ENCODE assay signal across 8 cellular contexts in the genomic region with DNA sequence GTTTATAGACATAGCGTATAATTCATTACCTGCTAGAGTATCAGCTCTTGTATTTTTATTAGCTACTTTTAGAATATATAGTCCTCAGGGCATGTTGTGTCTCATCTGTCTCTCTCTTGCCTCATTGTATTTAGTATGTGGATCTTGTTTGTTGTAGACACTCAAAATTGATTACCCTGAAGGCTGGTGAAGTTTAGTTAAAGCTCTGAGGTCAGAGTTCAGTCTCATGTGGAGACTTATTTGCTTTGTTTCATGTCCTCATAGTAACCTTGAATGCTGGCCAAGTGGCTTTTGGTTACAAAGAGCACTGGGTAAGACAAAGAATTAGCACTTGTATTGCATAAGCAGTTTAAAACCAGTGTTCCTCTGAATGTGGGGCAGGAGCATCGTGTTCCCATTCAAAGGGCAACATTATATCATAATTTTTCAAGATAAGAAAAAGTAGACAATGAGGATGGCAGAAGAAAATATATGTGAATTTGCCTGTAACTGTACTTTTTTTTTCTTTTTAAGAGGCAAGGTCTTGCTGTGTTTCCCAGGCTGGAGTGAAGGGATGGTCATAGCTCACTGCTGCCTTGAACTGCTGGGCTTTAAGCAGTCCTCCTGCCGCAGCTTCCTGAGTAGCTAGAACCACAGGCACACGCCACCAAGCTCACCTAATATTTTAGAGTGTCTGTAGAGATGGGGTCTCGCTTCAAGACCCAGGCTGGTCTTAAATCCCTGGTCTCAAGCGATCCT. TPM values are rescaled to one million over a fixed set of nuclear protein-coding genes. Genes with fewer than 3 reads are reported as not detected.
DNase-seq lines count a peak whose midpoint lies in the region; ATAC-seq and TF ChIP-seq lines count a peak whose summit lies in the region.

No MANE protein-coding gene starts in this region.

- no peaks in the 10 kb centered on the region for H3K27me3 ChIP-seq in ACC112 (ENCODE audit: insufficient read depth, low read length)
- H3K27me3 ChIP-seq in IMR-90 (ENCODE audit: control insufficient read depth, insufficient read depth, low read length), result no peaks in the 10 kb centered on the region
- no peaks in the 10 kb centered on the region for H3K27me3 ChIP-seq in adrenal gland
- no peaks in the 10 kb centered on the region for H3K27me3 ChIP-seq in lower lobe of right lung (ENCODE audit: low read depth)

- no peak overlapping the region for H4K8ac ChIP-seq in IMR-90 (ENCODE audit: low read depth in 2 of 2, low read length in 2 of 2)

- no peaks in the 10 kb centered on the region; the same call in 1 of the 2 replicates for H4K20me1 ChIP-seq in IMR-90 (ENCODE audit: insufficient read depth, low read length)

- H3K4me2 ChIP-seq in IMR-90 (ENCODE audit: low read depth, low read length), result peak overlapping the region; percentile 7; the same call in 1 of the 2 replicates

- TF ChIP-seq POLR2A in IMR-90 (IDR thresholded peaks at IDR 0.05; ENCODE audit: low read depth, low read length) (no peak), adrenal gland (IDR thresholded peaks at IDR 0.05) (peak in 1 of 2 donors; percentile 53), GM18505 (IDR thresholded peaks at IDR 0.05; ENCODE audit: borderline replicate concordance, extremely low read depth, insufficient read depth, insufficient read length) (no peak)

- POLR2A ChIA-PET in IMR-90 (lab: Charles Lee; ENCODE audit: unreplicated experiment), result no interaction called here

- no peaks in the 10 kb centered on the region for H3K9me3 ChIP-seq in IMR-90 (ENCODE audit: control insufficient read depth, insufficient read depth, low read length)
- H3K9me3 ChIP-seq in adrenal gland (replicated peaks in 1 of 3), result peaks cover 0 to 3% (median 0%) of the 10 kb centered on the region in 3 donors
- H3K9me3 ChIP-seq in lower lobe of right lung, result no peaks in the 10 kb centered on the region

- CTCF ChIA-PET in IMR-90 (lab: Yijun Ruan, JAX), result interaction anchor here (1.1 kb wide), 1 partner anchor 16 kb away, joined by 3 read pairs; no protein-coding TSS in a partner anchor

- peak overlapping the region; percentile 56; the same call in 1 of the 2 replicates for H3K23ac ChIP-seq in IMR-90 (ENCODE audit: low read depth, low read length)

- H3K4me1 ChIP-seq in ACC112 (ENCODE audit: control insufficient read depth, insufficient read depth, low read length, unreplicated experiment) (peaks cover 35% of the 10 kb centered on the region), IMR-90 (ENCODE audit: control insufficient read depth, insufficient read depth, low read length) (peaks cover 16% of the 10 kb centered on the region), adrenal gland (replicated peaks in 1 of 2) (peaks cover 73 to 89% of the 10 kb centered on the region in 2 donors), lower lobe of right lung (peaks cover 74% of the 10 kb centered on the region)

- peaks cover 39% of the 10 kb centered on the region for H3K79me2 ChIP-seq in ACC112 (ENCODE audit: control insufficient read depth, insufficient read depth, low read length, unreplicated experiment)

- H3K4me3 ChIP-seq in ACC112 (ENCODE audit: low read depth, low read length) (no peak overlapping the region), IMR-90 (ENCODE audit: insufficient read depth, low read depth, low read length) (no peak overlapping the region), adrenal gland (no peak overlapping the region), lower lobe of right lung (no peak overlapping the region)

- peak overlapping the region; percentile 44 for H2BK5ac ChIP-seq in IMR-90 (ENCODE audit: low read depth, low read length, poor library complexity, severe bottlenecking)

- H2AFZ ChIP-seq in ACC112 (ENCODE audit: low read length, unreplicated experiment) (no peak overlapping the region), IMR-90 (replicated peaks; ENCODE audit: low read length, poor library complexity) (no peak overlapping the region)

- ATAC-seq in IMR-90 (ENCODE audit: low read depth), result no peak
- ATAC-seq in lower lobe of right lung, result peak; percentile 83 to 86
- no peak for ATAC-seq in GM18505 (IDR thresholded peaks at IDR 0.05; ENCODE audit: unreplicated experiment)
- ATAC-seq in HG02798 (IDR thresholded peaks at IDR 0.05; ENCODE audit: poor library complexity, unreplicated experiment), result no peak

- peak overlapping the region; percentile 71; the same call in 1 of the 2 replicates for H2BK20ac ChIP-seq in IMR-90 (ENCODE audit: low read depth, low read length)

- no peak overlapping the region for H3K9ac ChIP-seq in IMR-90 (ENCODE audit: low read depth, low read length)

- BruUV-seq in IMR-90 (replicated peaks; lab: Mats Ljungman, UMichigan), result no TSS peak

- no peak overlapping the region for H2AK9ac ChIP-seq in IMR-90 (replicated peaks; ENCODE audit: low read depth, low read length, poor library complexity)

- TF ChIP-seq CTCF in IMR-90 (conservative IDR thresholded peaks at IDR 0.05; ENCODE audit: low read depth, low read length) (no peak), adrenal gland (IDR thresholded peaks at IDR 0.05) (no peak), lower lobe of right lung (IDR thresholded peaks at IDR 0.05) (no peak)

- peak overlapping the region; percentile 74; the same call in 1 of the 2 replicates for H3K14ac ChIP-seq in IMR-90 (replicated peaks; ENCODE audit: low read depth, low read length)

- H2AK5ac ChIP-seq in IMR-90 (ENCODE audit: low read depth, low read length), result 0 out of 2 replicates have a peak overlapping the region, but pooled peaks have one; percentile 60

- peaks cover 22 to 64% of the 10 kb centered on the region in 2 experiments for H3K79me1 ChIP-seq in IMR-90 (ENCODE audit: low read depth in 1 of 2, low read length in 2 of 2)

- H2BK15ac ChIP-seq in IMR-90 (ENCODE audit: low read depth, low read length), result 0 out of 3 replicates have a peak overlapping the region, but pooled peaks have one; percentile 23

- dilution Hi-C loops in IMR-90 (cut with HindIII; ENCODE audit: low sequenced_read_pairs, unreplicated experiment), result no loop called here

- peaks cover 11% of the 10 kb centered on the region; the same call in 1 of the 2 replicates for H3K9me1 ChIP-seq in IMR-90 (ENCODE audit: insufficient read depth, low read length)

- intact Hi-C loops in IMR-90 (cut with micrococcal nuclease), result no loop called here
- intact Hi-C loops in adrenal gland (cut with DNase I), result no loop called here
- intact Hi-C loops in lower lobe of right lung (cut with DNase I), result no loop called here

- no CpG with 5 or more reads among the region's 6 CpGs for WGBS in IMR-90 (ENCODE audit: extremely low coverage in 2 of 2, insufficient read length in 1 of 2), 2 experiments
- WGBS in adrenal gland, 4 donors, result 50 to 58% (median 57%) methylated on average over 6 of the region's 6 CpGs

- no peak for DNase-seq in IMR-90
- DNase-seq in adrenal gland, result peak; percentile 83 to 92 (median 86)
- no peak for DNase-seq in lower lobe of right lung
- DNase-seq in caudate nucleus (lab: John Stamatoyannopoulos, UW), result no peak
- DNase-seq in D341Med (ENCODE audit: low spot score), result no peak

- peak overlapping the region; percentile 67; the same call in 1 of the 2 replicates for H4K5ac ChIP-seq in IMR-90 (ENCODE audit: low read depth, low read length)

- H3K4ac ChIP-seq in IMR-90 (ENCODE audit: low read depth, low read length), result peak overlapping the region; percentile 39; the same call in 1 of the 2 replicates

- H3K36me3 ChIP-seq in ACC112 (ENCODE audit: insufficient read depth, low read length) (no peaks in the 10 kb centered on the region), IMR-90 (ENCODE audit: control insufficient read depth, insufficient read depth, low read length) (0 out of 2 replicates have a peak, but pooled peaks cover 4% of the 10 kb centered on the region), adrenal gland (replicated peaks in 1 of 2) (no peaks in the 10 kb centered on the region), lower lobe of right lung (no peaks in the 10 kb centered on the region)

- peak overlapping the region; percentile 23; the same call in 1 of the 2 replicates for H4K91ac ChIP-seq in IMR-90 (ENCODE audit: insufficient read depth, low read depth, low read length)

- H3K56ac ChIP-seq in IMR-90 (ENCODE audit: extremely low read depth, insufficient read depth, low read length), result no peak overlapping the region

- H3K27ac ChIP-seq in ACC112 (ENCODE audit: low read depth, low read length) (peak overlapping the region; percentile 48), IMR-90 (ENCODE audit: insufficient read depth, low read length) (peak overlapping the region; percentile 13; the same call in 1 of the 2 replicates), adrenal gland (peak overlapping the region; percentile 13 to 86 (median 76)), lower lobe of right lung (peak overlapping the region; percentile 57), caudate nucleus (ENCODE audit: low read depth, low read length) (no peak overlapping the region)

- H3K18ac ChIP-seq in IMR-90 (ENCODE audit: low read depth, low read length), result 0 out of 2 replicates have a peak overlapping the region, but pooled peaks have one; percentile 18

- in situ Hi-C loops in IMR-90 (cut with MboI; ENCODE audit: low sequenced_read_pairs), result no loop called here

- peak overlapping the region; percentile 36 for H2BK120ac ChIP-seq in IMR-90 (ENCODE audit: low read depth, low read length)

- TF ChIP-seq RAD21 in IMR-90 (IDR thresholded peaks at IDR 0.05; ENCODE audit: low read length), result no peak

TF ChIP-seq in IMR-90, 13 proteins besides CTCF, POLR2A, EP300 and RAD21:
- no peak for TF ChIP-seq SMC3 (IDR thresholded peaks at IDR 0.05; ENCODE audit: low read depth, low read length)
- no peak for TF ChIP-seq MAFK (IDR thresholded peaks at IDR 0.05; ENCODE audit: low read depth, low read length)
- TF ChIP-seq MAZ (IDR thresholded peaks at IDR 0.05; ENCODE audit: borderline replicate concordance, low read depth, low read length), result no peak
- no peak for TF ChIP-seq MXI1 (IDR thresholded peaks at IDR 0.05; ENCODE audit: borderline replicate concordance, low read depth, low read length)
- no peak for TF ChIP-seq RFX5 (IDR thresholded peaks at IDR 0.05; ENCODE audit: low read depth, low read length)
TF ChIP-seq in IMR-90: peak in this region for 0.

RNA-seq across cellular contexts. Expression of gene CNST, which starts 17.4 kb away (rescaled TPM):
- total RNA-seq in IMR-90 (2012; rRNA removed) (25.5 and 32.8 TPM in 2 replicates), adrenal gland (10 to 100 TPM; 33.3 to 85.6 (median 60.1) TPM), lower lobe of right lung (31.4 TPM)
- polyA plus RNA-seq in IMR-90 (2012; rRNA removed) (14.6 and 15.4 TPM in 2 replicates), adrenal gland (10 to 100 TPM; 11.4 to 27.3 (median 13.9) TPM)
- polyA plus RNA-seq in IMR-90 (2012; cell fraction: cytosol; rRNA removed), result 5.6 and 7.6 TPM in 2 replicates
- 8.0 and 21.3 TPM in 2 replicates for polyA plus RNA-seq in IMR-90 (2012; cell fraction: nucleus; rRNA removed; ENCODE audit: low replicate concordance)

RNA-seq across cellular contexts. Expression of gene TFB2M, which starts 17.6 kb away (rescaled TPM):
- 13.3 and 22.8 TPM in 2 replicates for total RNA-seq in IMR-90 (2012; rRNA removed)
- 13.7 and 15.7 TPM in 2 replicates for polyA plus RNA-seq in IMR-90 (2012; rRNA removed)
- polyA plus RNA-seq in IMR-90 (2012; cell fraction: cytosol; rRNA removed), result 5.1 and 6.2 TPM in 2 replicates
- 4.6 and 8.7 TPM in 2 replicates for polyA plus RNA-seq in IMR-90 (2012; cell fraction: nucleus; rRNA removed; ENCODE audit: low replicate concordance)
- total RNA-seq in adrenal gland, result 10 to 100 TPM; 15.1 to 32.5 (median 27.1) TPM
- polyA plus RNA-seq in adrenal gland, result 10 to 100 TPM in 1 of 3 donors, 1 to 10 TPM in 2; 6.0 to 44.8 (median 7.2) TPM
- total RNA-seq in lower lobe of right lung, result 10.2 TPM

Comparison
In these comparisons a context has a peak if more than half of its experiments do, and no peak if none do; other contexts are left out.
1. ATAC-seq: peak in lower lobe of right lung (2 of 2); none in IMR-90 (single experiment), GM18505 (single experiment) and HG02798 (single experiment).
2. DNase-seq: peak in adrenal gland (7 of 7); none in IMR-90 (single experiment), lower lobe of right lung (single experiment), caudate nucleus (0 of 61) and D341Med (single experiment).